1 cellular context compared by ENCODE assay signal in the genomic region with DNA sequence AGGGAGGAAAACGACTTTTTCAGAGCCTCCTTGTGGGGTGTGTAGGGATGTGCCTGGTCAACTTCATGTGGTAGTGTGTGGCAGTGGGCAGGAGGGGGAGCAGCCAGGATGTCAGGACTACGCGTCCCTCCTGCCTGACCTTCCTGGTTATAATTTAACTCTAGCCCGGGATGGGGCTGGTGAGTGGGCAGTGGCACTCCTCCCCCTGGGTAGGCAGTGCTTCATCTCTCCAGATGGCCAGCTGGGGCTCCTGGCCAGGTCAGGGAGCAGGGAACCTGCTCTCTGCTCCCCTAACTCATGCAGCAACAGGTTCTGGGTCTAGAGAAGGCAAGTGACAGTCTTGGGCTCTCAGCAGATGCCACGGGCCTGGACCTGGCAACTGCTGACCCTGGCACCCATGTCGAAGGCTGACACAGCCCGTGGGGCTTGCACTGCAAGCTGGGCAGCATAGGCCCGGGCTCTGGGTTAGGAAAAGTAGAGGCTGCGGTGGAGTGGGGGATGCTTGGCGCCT.
TF ChIP-seq lines count a peak whose summit lies in the region.

No MANE protein-coding gene starts in this region.

TF ChIP-seq in SK-N-SH treated with all-trans-retinoic acid at 6 μM for 48 hours, 23 proteins besides CTCF, POLR2A, EP300 and RAD21:
- TF ChIP-seq, protein P1, sequence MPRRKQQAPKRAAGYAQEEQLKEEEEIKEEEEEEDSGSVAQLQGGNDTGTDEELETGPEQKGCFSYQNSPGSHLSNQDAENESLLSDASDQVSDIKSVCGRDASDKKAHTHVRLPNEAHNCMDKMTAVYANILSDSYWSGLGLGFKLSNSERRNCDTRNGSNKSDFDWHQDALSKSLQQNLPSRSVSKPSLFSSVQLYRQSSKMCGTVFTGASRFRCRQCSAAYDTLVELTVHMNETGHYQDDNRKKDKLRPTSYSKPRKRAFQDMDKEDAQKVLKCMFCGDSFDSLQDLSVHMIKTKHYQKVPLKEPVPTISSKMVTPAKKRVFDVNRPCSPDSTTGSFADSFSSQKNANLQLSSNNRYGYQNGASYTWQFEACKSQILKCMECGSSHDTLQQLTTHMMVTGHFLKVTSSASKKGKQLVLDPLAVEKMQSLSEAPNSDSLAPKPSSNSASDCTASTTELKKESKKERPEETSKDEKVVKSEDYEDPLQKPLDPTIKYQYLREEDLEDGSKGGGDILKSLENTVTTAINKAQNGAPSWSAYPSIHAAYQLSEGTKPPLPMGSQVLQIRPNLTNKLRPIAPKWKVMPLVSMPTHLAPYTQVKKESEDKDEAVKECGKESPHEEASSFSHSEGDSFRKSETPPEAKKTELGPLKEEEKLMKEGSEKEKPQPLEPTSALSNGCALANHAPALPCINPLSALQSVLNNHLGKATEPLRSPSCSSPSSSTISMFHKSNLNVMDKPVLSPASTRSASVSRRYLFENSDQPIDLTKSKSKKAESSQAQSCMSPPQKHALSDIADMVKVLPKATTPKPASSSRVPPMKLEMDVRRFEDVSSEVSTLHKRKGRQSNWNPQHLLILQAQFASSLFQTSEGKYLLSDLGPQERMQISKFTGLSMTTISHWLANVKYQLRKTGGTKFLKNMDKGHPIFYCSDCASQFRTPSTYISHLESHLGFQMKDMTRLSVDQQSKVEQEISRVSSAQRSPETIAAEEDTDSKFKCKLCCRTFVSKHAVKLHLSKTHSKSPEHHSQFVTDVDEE (CRISPR knock-in tag; IDR thresholded peaks at IDR 0.05), result no peak
- TF ChIP-seq ZNF565 (CRISPR knock-in tag; conservative IDR thresholded peaks at IDR 0.05; ENCODE audit: low read depth) (no peak), ZNF8 (CRISPR knock-in tag; IDR thresholded peaks at IDR 0.05) (no peak), CREB5 (CRISPR knock-in tag; IDR thresholded peaks at IDR 0.05; ENCODE audit: low read depth) (no peak), ZFP30 (CRISPR knock-in tag; IDR thresholded peaks at IDR 0.05) (no peak), CSRNP3 (CRISPR knock-in tag; IDR thresholded peaks at IDR 0.05) (no peak), ISL1 (CRISPR knock-in tag; IDR thresholded peaks at IDR 0.05) (no peak), ESRRG (CRISPR knock-in tag; IDR thresholded peaks at IDR 0.05) (no peak), OSR1 (CRISPR knock-in tag; IDR thresholded peaks at IDR 0.05) (no peak), ZC3H10 (CRISPR knock-in tag; IDR thresholded peaks at IDR 0.05) (no peak), TCF4 (CRISPR knock-in tag; IDR thresholded peaks at IDR 0.05; ENCODE audit: borderline replicate concordance) (no peak), PATZ1 (CRISPR knock-in tag; IDR thresholded peaks at IDR 0.05; ENCODE audit: borderline replicate concordance) (no peak), PPARA (CRISPR knock-in tag; IDR thresholded peaks at IDR 0.05; ENCODE audit: borderline replicate concordance) (no peak), RARB (CRISPR knock-in tag; IDR thresholded peaks at IDR 0.05) (no peak), CSDC2 (CRISPR knock-in tag; IDR thresholded peaks at IDR 0.05) (no peak)
TF ChIP-seq in SK-N-SH treated with all-trans-retinoic acid at 6 μM for 48 hours: peak in this region for 0.
